ENCODE assay signal across 15 cellular contexts in genomic region chr14:75842624-75843023, GRCh38.
"Had no signal": no experiment of that assay in that cellular context is flagged by ENCODE, and none has a peak within 500 bp of the region (broad histone marks: within the 10 kb centered on the region; RNA-seq: fewer than 3 reads in every experiment).

No MANE protein-coding gene starts in this region.

- H3K27ac ChIP-seq: brain microvascular endothelial cell, esophagus squamous epithelium, foreskin keratinocyte, right lobe of liver, suprapubic skin had no signal

- H3K27me3 Mint-ChIP-seq: activated CD4-positive, alpha-beta T cell treated with anti-CD3 and anti-CD28 coated beads, Interleukin-2, amount 10 ng/mL, durations not matched to agents 7 days and 5 days; activated naive CD8-positive, alpha-beta T cell; memory B cell had no signal

- H3K27me3 ChIP-seq: brain microvascular endothelial cell, esophagus squamous epithelium, foreskin keratinocyte, right lobe of liver, suprapubic skin had no signal

- H3K4me1 Mint-ChIP-seq: activated CD4-positive, alpha-beta T cell treated with anti-CD3 and anti-CD28 coated beads, Interleukin-2, amount 10 ng/mL, durations not matched to agents 7 days and 5 days; memory B cell had no signal

- H3K9me3 Mint-ChIP-seq: memory B cell had no signal

- H3K4me1 ChIP-seq: foreskin keratinocyte, right lobe of liver had no signal

- H3K9me3 ChIP-seq: esophagus squamous epithelium, right lobe of liver, suprapubic skin had no signal

- H3K27ac Mint-ChIP-seq: activated CD4-positive, alpha-beta T cell treated with anti-CD3 and anti-CD28 coated beads, Interleukin-2, amount 10 ng/mL, durations not matched to agents 7 days and 5 days; activated naive CD8-positive, alpha-beta T cell; memory B cell; T-helper 1 cell treated with Interleukin-12 subunit alpha and Interleukin-12 subunit beta and Interleukin-4 antibody, amounts not matched to agents 30 μg/mL and 1 μg/mL, for 36 hours; WTC11 had no signal

- DNase-seq: activated CD4-positive, alpha-beta T cell treated with anti-CD3 and anti-CD28 coated beads, Interleukin-2, amount 10 ng/mL, durations not matched to agents 7 days and 5 days; activated effector memory CD4-positive, alpha-beta T cell treated with Interleukin-2 at 50 U/mL for 16 hours; activated T-cell treated with anti-CD3 and anti-CD28 coated beads, Interleukin-2, amount 50 U/mL, for 1 hour; amygdala; brain microvascular endothelial cell; esophagus squamous epithelium; foreskin keratinocyte; right lobe of liver; stimulated activated CD4-positive, alpha-beta T cell treated with anti-CD3 and anti-CD28 coated beads, Interleukin-2, amount 100 ng/mL, for 24 hours; stimulated activated naive CD4-positive, alpha-beta T cell had no signal

- H3K4me3 Mint-ChIP-seq: activated CD4-positive, alpha-beta T cell treated with anti-CD3 and anti-CD28 coated beads, Interleukin-2, amount 10 ng/mL, durations not matched to agents 7 days and 5 days; activated naive CD8-positive, alpha-beta T cell; memory B cell; T-helper 1 cell treated with Interleukin-12 subunit alpha and Interleukin-12 subunit beta and Interleukin-4 antibody, amounts not matched to agents 30 μg/mL and 1 μg/mL, for 36 hours; WTC11 had no signal

- H3K4me3 ChIP-seq: esophagus squamous epithelium, right lobe of liver, suprapubic skin had no signal

- H3K36me3 ChIP-seq: brain microvascular endothelial cell, right lobe of liver, suprapubic skin had no signal
